In genomic region chr2:189109921-189110397, GRCh38 we compare ENCODE assay signal across 9 cellular contexts.
DNase-seq lines count a peak whose midpoint lies in the region; ATAC-seq, FAIRE-seq and TF ChIP-seq lines count a peak whose summit lies in the region.
"Had no signal": no experiment of that assay in that cellular context is flagged by ENCODE, and none has a peak within 500 bp of the region (broad histone marks: within the 10 kb centered on the region; RNA-seq: fewer than 3 reads in every experiment).

No MANE protein-coding gene starts in this region.

- H3K27me3 ChIP-seq in keratinocyte (ENCODE audit: control insufficient read depth, extremely low read depth, insufficient read depth, low read length), result no peaks in the 10 kb centered on the region

- peak; percentile 5 for FAIRE-seq in keratinocyte (lab: Jason Lieb, UNC)

- no peaks in the 10 kb centered on the region for H3K79me2 ChIP-seq in keratinocyte (ENCODE audit: control insufficient read depth, insufficient read depth, low read length)

- no peaks in the 10 kb centered on the region for H3K9me3 ChIP-seq in keratinocyte (ENCODE audit: control insufficient read depth, low read depth, low read length)

- H3K4me2 ChIP-seq in keratinocyte (ENCODE audit: control insufficient read depth, extremely low read depth, insufficient read depth, low read depth, low read length), result no peak overlapping the region

- H4K20me1 ChIP-seq in keratinocyte (ENCODE audit: control insufficient read depth, extremely low read depth, insufficient read depth, low read length), result no peaks in the 10 kb centered on the region

- peak; percentile 83 for ATAC-seq in GM18858 (IDR thresholded peaks at IDR 0.05; ENCODE audit: unreplicated experiment)
- peak; percentile 94 for ATAC-seq in GM21825 (IDR thresholded peaks at IDR 0.05; ENCODE audit: unreplicated experiment)
- peak; percentile 95 for ATAC-seq in HG03354 (IDR thresholded peaks at IDR 0.05; ENCODE audit: poor library complexity, severe bottlenecking, unreplicated experiment)

- no peak overlapping the region for H3K4me3 ChIP-seq in keratinocyte (ENCODE audit: control insufficient read depth in 2 of 3, extremely low read depth in 1 of 3, insufficient read depth in 2 of 3, low read depth in 1 of 3, low read length in 3 of 3)
- H3K4me3 ChIP-seq: lung had no signal

- H3K9me1 ChIP-seq in keratinocyte (ENCODE audit: control insufficient read depth, extremely low read depth, insufficient read depth, low read length), result no peaks in the 10 kb centered on the region

- no peaks in the 10 kb centered on the region for H3K36me3 ChIP-seq in keratinocyte (ENCODE audit: control insufficient read depth in 2 of 2, extremely low read depth in 1 of 2, insufficient read depth in 2 of 2, low read length in 2 of 2)

- dilution Hi-C loops in keratinocyte (cut with MboI; ENCODE audit: extremely low pct_ligation_motif_present, low sequenced_read_pairs), result no loop called here

- no peak overlapping the region for H2AFZ ChIP-seq in keratinocyte (ENCODE audit: control insufficient read depth, low read length)

- no peak for DNase-seq in keratinocyte (ENCODE audit: low read depth, low spot score)
- no peak for DNase-seq in mucosa of gallbladder (ENCODE audit: low spot score)
- no peak for DNase-seq in NK-92 (lab: John Stamatoyannopoulos, UW; ENCODE audit: unreplicated experiment)
- DNase-seq in NCI-H187 treated with DMSO at 0.1 percent for 48 hours (lab: John Stamatoyannopoulos, UW), result no peak
- DNase-seq in activated effector memory CD4-positive, alpha-beta T cell treated with anti-CD3 and anti-CD28 coated beads, Interleukin-2, amount 50 U/mL, for 16 hours, result no peak

- H3K4me1 ChIP-seq in keratinocyte (ENCODE audit: control insufficient read depth, extremely low read depth, insufficient read depth, low read length), result no peaks in the 10 kb centered on the region

- no peak overlapping the region for H3K27ac ChIP-seq in keratinocyte (ENCODE audit: control insufficient read depth, insufficient read depth, low read length)

- no peak overlapping the region for H3K9ac ChIP-seq in keratinocyte (ENCODE audit: control insufficient read depth, extremely low read depth, insufficient read depth, low read length)

- TF ChIP-seq CTCF in keratinocyte (optimal IDR thresholded peaks at IDR 0.05 in 1 of 3, IDR thresholded peaks at IDR 0.05 in 1 of 3, conservative IDR thresholded peaks at IDR 0.05 in 1 of 3; ENCODE audit: extremely low read depth in 1 of 3, insufficient read depth in 2 of 3, low read length in 3 of 3), result no peak
